1 cellular context compared by ENCODE assay signal in genomic region chr5:95619096-95619495, GRCh38.
TF ChIP-seq lines count a peak whose summit lies in the region.

No MANE protein-coding gene starts in this region.

TF ChIP-seq in endothelial cell of umbilical vein, 7 proteins besides CTCF, POLR2A, EP300 and RAD21:
- TF ChIP-seq MYC (IDR thresholded peaks at IDR 0.05; ENCODE audit: low read depth, low read length) (no peak), FOS (IDR thresholded peaks at IDR 0.05; ENCODE audit: borderline replicate concordance, insufficient read depth, low read length) (peak; percentile 39), POLR2AphosphoS5 (IDR thresholded peaks at IDR 0.05; ENCODE audit: insufficient read depth, low read depth, low read length) (peak; percentile 31), MAX (IDR thresholded peaks at IDR 0.05; ENCODE audit: insufficient read depth, insufficient read length) (no peak), JUN (IDR thresholded peaks at IDR 0.05; ENCODE audit: borderline replicate concordance, insufficient read depth, insufficient read length, low read depth) (peak; percentile 8), GATA2 (IDR thresholded peaks at IDR 0.05; ENCODE audit: insufficient read depth, insufficient read length, low read depth, low read length) (peak; percentile 16), EZH2 (IDR thresholded peaks at IDR 0.05; ENCODE audit: borderline replicate concordance, low read depth, low read length, severe bottlenecking) (no peak)
